Comparison of ENCODE assay signal across 1 cellular context in the genomic region with DNA sequence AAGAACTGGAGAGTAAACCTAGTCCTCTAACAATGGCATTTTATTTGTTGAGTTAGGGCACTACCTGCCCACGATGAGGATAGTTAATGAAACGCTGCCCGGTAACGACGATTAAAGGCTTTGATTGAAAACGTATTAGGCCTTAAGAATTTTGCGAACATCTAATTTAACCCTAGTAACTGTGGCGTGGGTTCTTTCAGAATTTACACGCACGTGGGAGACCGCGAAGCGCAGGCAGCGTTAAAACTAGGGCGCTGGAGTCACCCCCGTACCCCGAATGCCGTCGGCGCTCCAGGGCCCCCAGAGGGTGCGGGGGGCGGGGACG.
TF ChIP-seq lines count a peak whose summit lies in the region.

No MANE protein-coding gene starts in this region.

TF ChIP-seq in HepG2, 621 proteins besides CTCF, POLR2A, EP300 and RAD21 (continued from another document):
- TF ChIP-seq, protein P1, sequence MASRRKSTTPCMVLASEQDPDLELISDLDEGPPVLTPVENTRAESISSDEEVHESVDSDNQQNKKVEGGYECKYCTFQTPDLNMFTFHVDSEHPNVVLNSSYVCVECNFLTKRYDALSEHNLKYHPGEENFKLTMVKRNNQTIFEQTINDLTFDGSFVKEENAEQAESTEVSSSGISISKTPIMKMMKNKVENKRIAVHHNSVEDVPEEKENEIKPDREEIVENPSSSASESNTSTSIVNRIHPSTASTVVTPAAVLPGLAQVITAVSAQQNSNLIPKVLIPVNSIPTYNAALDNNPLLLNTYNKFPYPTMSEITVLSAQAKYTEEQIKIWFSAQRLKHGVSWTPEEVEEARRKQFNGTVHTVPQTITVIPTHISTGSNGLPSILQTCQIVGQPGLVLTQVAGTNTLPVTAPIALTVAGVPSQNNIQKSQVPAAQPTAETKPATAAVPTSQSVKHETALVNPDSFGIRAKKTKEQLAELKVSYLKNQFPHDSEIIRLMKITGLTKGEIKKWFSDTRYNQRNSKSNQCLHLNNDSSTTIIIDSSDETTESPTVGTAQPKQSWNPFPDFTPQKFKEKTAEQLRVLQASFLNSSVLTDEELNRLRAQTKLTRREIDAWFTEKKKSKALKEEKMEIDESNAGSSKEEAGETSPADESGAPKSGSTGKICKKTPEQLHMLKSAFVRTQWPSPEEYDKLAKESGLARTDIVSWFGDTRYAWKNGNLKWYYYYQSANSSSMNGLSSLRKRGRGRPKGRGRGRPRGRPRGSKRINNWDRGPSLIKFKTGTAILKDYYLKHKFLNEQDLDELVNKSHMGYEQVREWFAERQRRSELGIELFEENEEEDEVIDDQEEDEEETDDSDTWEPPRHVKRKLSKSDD (CRISPR knock-in tag; IDR thresholded peaks at IDR 0.05; ENCODE audit: low read depth) = peak; percentile 70; the same call in 1 of the 2 replicates
- no peak for TF ChIP-seq NFKBIZ (CRISPR knock-in tag; IDR thresholded peaks at IDR 0.05)
- TF ChIP-seq ZNF879 (CRISPR knock-in tag; IDR thresholded peaks at IDR 0.05) = 0 out of 2 replicates have a peak, but pooled peaks have one; percentile 8
- TF ChIP-seq, protein P2, sequence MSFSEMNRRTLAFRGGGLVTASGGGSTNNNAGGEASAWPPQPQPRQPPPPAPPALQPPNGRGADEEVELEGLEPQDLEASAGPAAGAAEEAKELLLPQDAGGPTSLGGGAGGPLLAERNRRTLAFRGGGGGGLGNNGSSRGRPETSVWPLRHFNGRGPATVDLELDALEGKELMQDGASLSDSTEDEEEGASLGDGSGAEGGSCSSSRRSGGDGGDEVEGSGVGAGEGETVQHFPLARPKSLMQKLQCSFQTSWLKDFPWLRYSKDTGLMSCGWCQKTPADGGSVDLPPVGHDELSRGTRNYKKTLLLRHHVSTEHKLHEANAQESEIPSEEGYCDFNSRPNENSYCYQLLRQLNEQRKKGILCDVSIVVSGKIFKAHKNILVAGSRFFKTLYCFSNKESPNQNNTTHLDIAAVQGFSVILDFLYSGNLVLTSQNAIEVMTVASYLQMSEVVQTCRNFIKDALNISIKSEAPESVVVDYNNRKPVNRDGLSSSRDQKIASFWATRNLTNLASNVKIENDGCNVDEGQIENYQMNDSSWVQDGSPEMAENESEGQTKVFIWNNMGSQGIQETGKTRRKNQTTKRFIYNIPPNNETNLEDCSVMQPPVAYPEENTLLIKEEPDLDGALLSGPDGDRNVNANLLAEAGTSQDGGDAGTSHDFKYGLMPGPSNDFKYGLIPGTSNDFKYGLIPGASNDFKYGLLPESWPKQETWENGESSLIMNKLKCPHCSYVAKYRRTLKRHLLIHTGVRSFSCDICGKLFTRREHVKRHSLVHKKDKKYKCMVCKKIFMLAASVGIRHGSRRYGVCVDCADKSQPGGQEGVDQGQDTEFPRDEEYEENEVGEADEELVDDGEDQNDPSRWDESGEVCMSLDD (CRISPR knock-in tag; IDR thresholded peaks at IDR 0.05; ENCODE audit: borderline replicate concordance) = peak; percentile 96
- TF ChIP-seq CREB1 (IDR thresholded peaks at IDR 0.05) = no peak
- TF ChIP-seq CREB1 (CRISPR knock-in tag; IDR thresholded peaks at IDR 0.05) = peak; percentile 91; the same call in 1 of the 2 replicates
- 0 out of 2 replicates have a peak, but pooled peaks have one; percentile 27 for TF ChIP-seq GABPB1 (CRISPR knock-in tag; IDR thresholded peaks at IDR 0.05)
- TF ChIP-seq ZNF44 (CRISPR knock-in tag; IDR thresholded peaks at IDR 0.05) = 0 out of 2 replicates have a peak, but pooled peaks have one; percentile 74
- TF ChIP-seq ZBTB38 (CRISPR knock-in tag; IDR thresholded peaks at IDR 0.05) = peak; percentile 14; the same call in 1 of the 2 replicates
- TF ChIP-seq SNAPC2 (CRISPR knock-in tag; IDR thresholded peaks at IDR 0.05) = 0 out of 2 replicates have a peak, but pooled peaks have one; percentile 14
- 0 out of 2 replicates have a peak, but pooled peaks have one; percentile 18 for TF ChIP-seq NFATC3 (CRISPR knock-in tag; IDR thresholded peaks at IDR 0.05)
- TF ChIP-seq ZSCAN25 (CRISPR knock-in tag; IDR thresholded peaks at IDR 0.05) = peak; percentile 66; the same call in 1 of the 2 replicates
- TF ChIP-seq, protein P3, sequence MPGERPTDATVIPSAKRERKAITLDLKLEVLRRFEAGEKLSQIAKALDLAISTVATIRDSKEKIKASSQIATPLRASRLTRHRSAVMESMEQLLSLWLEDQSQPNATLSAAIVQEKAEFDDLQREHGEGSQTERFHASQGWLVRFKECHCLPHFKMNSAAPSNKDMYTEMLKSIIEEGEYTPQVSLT (CRISPR knock-in tag; IDR thresholded peaks at IDR 0.05; ENCODE audit: borderline replicate concordance, low read depth) = 0 out of 2 replicates have a peak, but pooled peaks have one; percentile 27
- TF ChIP-seq, protein P4, sequence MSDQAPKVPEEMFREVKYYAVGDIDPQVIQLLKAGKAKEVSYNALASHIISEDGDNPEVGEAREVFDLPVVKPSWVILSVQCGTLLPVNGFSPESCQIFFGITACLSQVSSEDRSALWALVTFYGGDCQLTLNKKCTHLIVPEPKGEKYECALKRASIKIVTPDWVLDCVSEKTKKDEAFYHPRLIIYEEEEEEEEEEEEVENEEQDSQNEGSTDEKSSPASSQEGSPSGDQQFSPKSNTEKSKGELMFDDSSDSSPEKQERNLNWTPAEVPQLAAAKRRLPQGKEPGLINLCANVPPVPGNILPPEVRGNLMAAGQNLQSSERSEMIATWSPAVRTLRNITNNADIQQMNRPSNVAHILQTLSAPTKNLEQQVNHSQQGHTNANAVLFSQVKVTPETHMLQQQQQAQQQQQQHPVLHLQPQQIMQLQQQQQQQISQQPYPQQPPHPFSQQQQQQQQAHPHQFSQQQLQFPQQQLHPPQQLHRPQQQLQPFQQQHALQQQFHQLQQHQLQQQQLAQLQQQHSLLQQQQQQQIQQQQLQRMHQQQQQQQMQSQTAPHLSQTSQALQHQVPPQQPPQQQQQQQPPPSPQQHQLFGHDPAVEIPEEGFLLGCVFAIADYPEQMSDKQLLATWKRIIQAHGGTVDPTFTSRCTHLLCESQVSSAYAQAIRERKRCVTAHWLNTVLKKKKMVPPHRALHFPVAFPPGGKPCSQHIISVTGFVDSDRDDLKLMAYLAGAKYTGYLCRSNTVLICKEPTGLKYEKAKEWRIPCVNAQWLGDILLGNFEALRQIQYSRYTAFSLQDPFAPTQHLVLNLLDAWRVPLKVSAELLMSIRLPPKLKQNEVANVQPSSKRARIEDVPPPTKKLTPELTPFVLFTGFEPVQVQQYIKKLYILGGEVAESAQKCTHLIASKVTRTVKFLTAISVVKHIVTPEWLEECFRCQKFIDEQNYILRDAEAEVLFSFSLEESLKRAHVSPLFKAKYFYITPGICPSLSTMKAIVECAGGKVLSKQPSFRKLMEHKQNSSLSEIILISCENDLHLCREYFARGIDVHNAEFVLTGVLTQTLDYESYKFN (CRISPR knock-in tag; conservative IDR thresholded peaks at IDR 0.05) = no peak
TF ChIP-seq in HepG2: peak in this region for 14.
